16 cellular contexts compared by ENCODE assay signal in genomic region chr22:26558246-26558895, GRCh38. TPM values are rescaled to one million over a fixed set of nuclear protein-coding genes. Genes with fewer than 3 reads are reported as not detected.
DNase-seq lines count a peak whose midpoint lies in the region; ATAC-seq and TF ChIP-seq lines count a peak whose summit lies in the region.
"Had no signal": no experiment of that assay in that cellular context is flagged by ENCODE, and none has a peak within 500 bp of the region (broad histone marks: within the 10 kb centered on the region; RNA-seq: fewer than 3 reads in every experiment).

No MANE protein-coding gene starts in this region.

- H3K27ac Mint-ChIP-seq in activated T-cell treated with anti-CD3 and anti-CD28 coated beads, Interleukin-2, amount 50 U/mL, for 24 hours, result peak overlapping the region; percentile 48
- H3K27ac Mint-ChIP-seq in activated CD8-positive, alpha-beta T cell treated with anti-CD3 and anti-CD28 coated beads, Interleukin-2, amount 10 ng/mL, durations not matched to agents 7 days and 5 days, result peak overlapping the region; percentile 53
- peak overlapping the region; percentile 53 for H3K27ac Mint-ChIP-seq in stimulated activated effector memory CD8-positive, alpha-beta T cell treated with anti-CD3 and anti-CD28 coated beads, Interleukin-12 subunit alpha, Interleukin-12 subunit beta, amount 100 ng/mL, for 72 hours

- H3K4me1 ChIP-seq in foreskin keratinocyte, result peaks cover 13% of the 10 kb centered on the region

- no peaks in the 10 kb centered on the region for H3K27me3 ChIP-seq in foreskin keratinocyte
- H3K27me3 ChIP-seq: esophagus muscularis mucosa had no signal

- H3K4me3 Mint-ChIP-seq in activated T-cell treated with anti-CD3 and anti-CD28 coated beads, Interleukin-2, amount 50 U/mL, for 24 hours, result no peak overlapping the region
- H3K4me3 Mint-ChIP-seq in activated T-cell treated with anti-CD3 and anti-CD28 coated beads, Interleukin-2, amount 50 U/mL, for 4 hours, result no peak overlapping the region
- H3K4me3 Mint-ChIP-seq in activated CD8-positive, alpha-beta T cell treated with anti-CD3 and anti-CD28 coated beads, Interleukin-2, amount 10 ng/mL, durations not matched to agents 7 days and 5 days, result no peak overlapping the region
- H3K4me3 Mint-ChIP-seq in stimulated activated effector memory CD8-positive, alpha-beta T cell treated with anti-CD3 and anti-CD28 coated beads, Interleukin-12 subunit alpha, Interleukin-12 subunit beta, amount 100 ng/mL, for 72 hours, result no peak overlapping the region

- DNase-seq in activated T-cell treated with anti-CD3 and anti-CD28 coated beads, Interleukin-2, amount 50 U/mL, for 24 hours, result no peak
- DNase-seq in activated T-cell treated with anti-CD3 and anti-CD28 coated beads, Interleukin-2, amount 50 U/mL, for 4 hours, result no peak
- DNase-seq in activated CD8-positive, alpha-beta T cell treated with anti-CD3 and anti-CD28 coated beads, Interleukin-2, amount 10 ng/mL, durations not matched to agents 7 days and 5 days, result no peak
- DNase-seq in fibroblast of the aortic adventitia (ENCODE audit: low read depth), result peak; percentile 56
- no peak for DNase-seq in stimulated activated effector memory CD8-positive, alpha-beta T cell treated with anti-CD3 and anti-CD28 coated beads, Interleukin-12 subunit alpha, Interleukin-12 subunit beta, amount 100 ng/mL, for 72 hours (ENCODE audit: low spot score in 2 of 2)
- DNase-seq in NCI-H2107 (lab: John Stamatoyannopoulos, UW), result no peak
- DNase-seq in CD1c-positive myeloid dendritic cell (ENCODE audit: extremely low spot score), result no peak
- DNase-seq in foreskin keratinocyte, result no peak
- DNase-seq: caudate nucleus, GOT3, NCI-H1092 treated with DMSO at 0.1 percent for 48 hours, small intestine had no signal

- no peak overlapping the region for H3K27ac ChIP-seq in foreskin keratinocyte
- H3K27ac ChIP-seq: esophagus muscularis mucosa had no signal

- TF ChIP-seq CTCF in fibroblast of the aortic adventitia (IDR thresholded peaks at IDR 0.05; ENCODE audit: insufficient read depth, low read length) (no peak), foreskin keratinocyte (conservative IDR thresholded peaks at IDR 0.05) (no peak)

- peaks cover 19% of the 10 kb centered on the region for H3K36me3 Mint-ChIP-seq in activated T-cell treated with anti-CD3 and anti-CD28 coated beads, Interleukin-2, amount 50 U/mL, for 24 hours (ENCODE audit: low read depth)
- no peaks in the 10 kb centered on the region for H3K36me3 Mint-ChIP-seq in activated T-cell treated with anti-CD3 and anti-CD28 coated beads, Interleukin-2, amount 50 U/mL, for 4 hours (ENCODE audit: insufficient read depth)
- H3K36me3 Mint-ChIP-seq in activated CD8-positive, alpha-beta T cell treated with anti-CD3 and anti-CD28 coated beads, Interleukin-2, amount 10 ng/mL, durations not matched to agents 7 days and 5 days (ENCODE audit: low read depth), result peaks cover 9% of the 10 kb centered on the region
- H3K36me3 Mint-ChIP-seq in stimulated activated effector memory CD8-positive, alpha-beta T cell treated with anti-CD3 and anti-CD28 coated beads, Interleukin-12 subunit alpha, Interleukin-12 subunit beta, amount 100 ng/mL, for 72 hours, result peaks cover 21% of the 10 kb centered on the region

- no peak for ATAC-seq in activated T-cell treated with anti-CD3 and anti-CD28 coated beads, Interleukin-2, amount 50 U/mL, for 4 hours
- no peak for ATAC-seq in activated CD8-positive, alpha-beta T cell treated with anti-CD3 and anti-CD28 coated beads, Interleukin-2, amount 10 ng/mL, durations not matched to agents 7 days and 5 days
- no peak for ATAC-seq in stimulated activated effector memory CD8-positive, alpha-beta T cell treated with anti-CD3 and anti-CD28 coated beads, Interleukin-12 subunit alpha, Interleukin-12 subunit beta, amount 100 ng/mL, for 72 hours
- ATAC-seq in foreskin keratinocyte, result no peak
- ATAC-seq: GM12878, Right ventricle myocardium inferior had no signal

- no peak overlapping the region for H3K4me3 ChIP-seq in fibroblast of the aortic adventitia (ENCODE audit: low read depth, low read length)
- H3K4me3 ChIP-seq: esophagus muscularis mucosa, GM12878 had no signal

- POLR2A ChIA-PET in activated CD8-positive, alpha-beta T cell treated with anti-CD3 and anti-CD28 coated beads, Interleukin-2, amount 10 ng/mL, durations not matched to agents 7 days and 5 days (lab: Charles Lee), result no interaction called here

- H3K9me3 Mint-ChIP-seq in activated T-cell treated with anti-CD3 and anti-CD28 coated beads, Interleukin-2, amount 50 U/mL, for 24 hours, result no peaks in the 10 kb centered on the region
- H3K9me3 Mint-ChIP-seq in activated T-cell treated with anti-CD3 and anti-CD28 coated beads, Interleukin-2, amount 50 U/mL, for 4 hours, result no peaks in the 10 kb centered on the region
- no peaks in the 10 kb centered on the region for H3K9me3 Mint-ChIP-seq in activated CD8-positive, alpha-beta T cell treated with anti-CD3 and anti-CD28 coated beads, Interleukin-2, amount 10 ng/mL, durations not matched to agents 7 days and 5 days (ENCODE audit: insufficient read depth)
- H3K9me3 Mint-ChIP-seq in stimulated activated effector memory CD8-positive, alpha-beta T cell treated with anti-CD3 and anti-CD28 coated beads, Interleukin-12 subunit alpha, Interleukin-12 subunit beta, amount 100 ng/mL, for 72 hours, result no peaks in the 10 kb centered on the region

- CTCF ChIA-PET in activated CD8-positive, alpha-beta T cell treated with anti-CD3 and anti-CD28 coated beads, Interleukin-2, amount 10 ng/mL, durations not matched to agents 7 days and 5 days (lab: Charles Lee), result no interaction called here

- H3K4me1 Mint-ChIP-seq in activated T-cell treated with anti-CD3 and anti-CD28 coated beads, Interleukin-2, amount 50 U/mL, for 24 hours (ENCODE audit: low read depth), result peaks cover 24% of the 10 kb centered on the region
- H3K4me1 Mint-ChIP-seq in activated T-cell treated with anti-CD3 and anti-CD28 coated beads, Interleukin-2, amount 50 U/mL, for 4 hours (ENCODE audit: low read depth), result peaks cover 18% of the 10 kb centered on the region
- peaks cover 32% of the 10 kb centered on the region for H3K4me1 Mint-ChIP-seq in activated CD8-positive, alpha-beta T cell treated with anti-CD3 and anti-CD28 coated beads, Interleukin-2, amount 10 ng/mL, durations not matched to agents 7 days and 5 days (ENCODE audit: low read depth)
- peaks cover 55% of the 10 kb centered on the region for H3K4me1 Mint-ChIP-seq in stimulated activated effector memory CD8-positive, alpha-beta T cell treated with anti-CD3 and anti-CD28 coated beads, Interleukin-12 subunit alpha, Interleukin-12 subunit beta, amount 100 ng/mL, for 72 hours

- H3K27me3 Mint-ChIP-seq in activated T-cell treated with anti-CD3 and anti-CD28 coated beads, Interleukin-2, amount 50 U/mL, for 24 hours, result no peaks in the 10 kb centered on the region
- no peaks in the 10 kb centered on the region for H3K27me3 Mint-ChIP-seq in activated T-cell treated with anti-CD3 and anti-CD28 coated beads, Interleukin-2, amount 50 U/mL, for 4 hours (ENCODE audit: low read depth)
- no peaks in the 10 kb centered on the region for H3K27me3 Mint-ChIP-seq in activated CD8-positive, alpha-beta T cell treated with anti-CD3 and anti-CD28 coated beads, Interleukin-2, amount 10 ng/mL, durations not matched to agents 7 days and 5 days (ENCODE audit: low read depth)

RNA-seq across cellular contexts. Expression of gene TPST2, which starts 31.6 kb away (rescaled TPM):
- total RNA-seq in activated T-cell treated with anti-CD3 and anti-CD28 coated beads, Interleukin-2, amount 50 U/mL, for 4 hours, result 10 to 100 TPM; 32.5 to 45.4 (median 38.8) TPM
- total RNA-seq in activated CD8-positive, alpha-beta T cell treated with anti-CD3 and anti-CD28 coated beads, Interleukin-2, amount 10 ng/mL, durations not matched to agents 7 days and 5 days, result 10 to 100 TPM; 62.8 to 68.9 TPM
- total RNA-seq in fibroblast of the aortic adventitia (ENCODE audit: low replicate concordance) (15.5 and 48.1 TPM in 2 replicates), foreskin keratinocyte (20.7 and 25.1 TPM in 2 replicates)
- 19.4 and 21.3 TPM in 2 replicates for polyA plus RNA-seq in foreskin keratinocyte

RNA-seq across cellular contexts. Expression of gene TFIP11, which starts 46.1 kb away (rescaled TPM):
- total RNA-seq in activated T-cell treated with anti-CD3 and anti-CD28 coated beads, Interleukin-2, amount 50 U/mL, for 4 hours, result 10 to 100 TPM; 52.4 to 68.5 (median 61.0) TPM
- 10 to 100 TPM; 56.2 to 57.7 TPM for total RNA-seq in activated CD8-positive, alpha-beta T cell treated with anti-CD3 and anti-CD28 coated beads, Interleukin-2, amount 10 ng/mL, durations not matched to agents 7 days and 5 days
- 25.4 and 45.7 TPM in 2 replicates for total RNA-seq in fibroblast of the aortic adventitia (ENCODE audit: low replicate concordance)
- 27.4 and 28.2 TPM in 2 replicates for total RNA-seq in foreskin keratinocyte
- 25.3 and 25.7 TPM in 2 replicates for polyA plus RNA-seq in foreskin keratinocyte

RNA-seq across cellular contexts. Expression of gene CRYBB1, which starts 59.5 kb away (rescaled TPM):
- total RNA-seq in activated T-cell treated with anti-CD3 and anti-CD28 coated beads, Interleukin-2, amount 50 U/mL, for 4 hours, result not detected
- not detected for total RNA-seq in activated CD8-positive, alpha-beta T cell treated with anti-CD3 and anti-CD28 coated beads, Interleukin-2, amount 10 ng/mL, durations not matched to agents 7 days and 5 days
- total RNA-seq in fibroblast of the aortic adventitia (ENCODE audit: low replicate concordance) (not detected in 2 replicates), foreskin keratinocyte (not detected in 2 replicates)
- polyA plus RNA-seq in foreskin keratinocyte, result not detected in 2 replicates
- total RNA-seq: A673 had no signal
